Comparison of ENCODE assay signal across 25 cellular contexts in the genomic region with DNA sequence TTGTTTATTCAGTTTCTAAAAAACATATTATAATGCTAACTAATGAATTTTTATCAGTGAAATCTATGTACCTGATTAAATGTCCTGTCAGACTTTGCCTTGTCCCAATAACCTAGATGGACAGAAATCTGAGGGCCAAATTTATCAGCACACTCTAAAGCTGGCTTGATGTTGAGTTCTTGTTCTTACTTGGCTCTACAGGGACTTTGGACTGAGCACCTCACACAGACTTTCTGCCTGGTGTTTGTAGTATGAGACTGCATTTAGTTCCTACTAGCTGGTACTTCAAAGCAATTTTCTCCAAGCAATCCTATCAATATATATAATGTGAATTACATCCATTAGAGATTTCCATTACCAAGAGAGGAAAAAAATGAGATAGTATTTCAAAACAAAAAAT.
"Had no signal": no experiment of that assay in that cellular context is flagged by ENCODE, and none has a peak within 500 bp of the region (broad histone marks: within the 10 kb centered on the region; RNA-seq: fewer than 3 reads in every experiment).

No MANE protein-coding gene starts in this region.

- H3K4me2 ChIP-seq: neural progenitor cell had no signal

- DNase-seq: heart left ventricle; left ventricle myocardium superior; lower lobe of right lung; mammary epithelial cell; mesenchymal stem cell; naive B cell; natural killer cell; nephron progenitor cell; occipital lobe; spleen; stimulated activated CD4-positive, alpha-beta T cell treated with anti-CD3 and anti-CD28 coated beads, Interleukin-4, amount 100 ng/mL, for 24 hours; stimulated activated naive CD4-positive, alpha-beta T cell; tibial artery; trophoblast cell; upper lobe of right lung had no signal

- H3K4me3 ChIP-seq: heart left ventricle, lower lobe of right lung, neural progenitor cell, right atrium auricular region, skin epidermis, spleen, suprapubic skin, thoracic aorta, tibial artery, upper lobe of right lung had no signal

- FAIRE-seq: keratinocyte, urothelium cell line had no signal

- H3K36me3 ChIP-seq: heart left ventricle, lower lobe of right lung, neural progenitor cell, neutrophil, right atrium auricular region, spleen, suprapubic skin, thoracic aorta, tibial artery, upper lobe of right lung had no signal

- H3K27ac ChIP-seq: heart left ventricle, lower lobe of right lung, neural progenitor cell, neutrophil, right atrium auricular region, skin epidermis, spleen, suprapubic skin, thoracic aorta, tibial artery, upper lobe of right lung had no signal

- H3K27me3 ChIP-seq: heart left ventricle, neural progenitor cell, neutrophil, right atrium auricular region, suprapubic skin, tibial artery, upper lobe of right lung had no signal

- ATAC-seq: heart left ventricle; left ventricle myocardium superior; lower lobe of right lung; natural killer cell; sciatic nerve; stimulated activated effector memory CD8-positive, alpha-beta T cell treated with anti-CD3 and anti-CD28 coated beads, Interleukin-12 subunit alpha, Interleukin-12 subunit beta, amount 100 ng/mL, for 72 hours; upper lobe of right lung had no signal

- H3K9me3 ChIP-seq: heart left ventricle, lower lobe of right lung, neutrophil, right atrium auricular region, spleen, suprapubic skin, thoracic aorta, tibial artery, upper lobe of right lung had no signal

- H3K9ac ChIP-seq: neural progenitor cell had no signal

- H2AFZ ChIP-seq: neural progenitor cell had no signal

- H3K4me1 ChIP-seq: heart left ventricle, lower lobe of right lung, neural progenitor cell, right atrium auricular region, spleen, suprapubic skin, tibial artery, upper lobe of right lung had no signal
